Comparison of ENCODE assay signal across 11 cellular contexts in genomic region chr3:138898301-138898700, GRCh38. TPM values are rescaled to one million over a fixed set of nuclear protein-coding genes. Genes with fewer than 3 reads are reported as not detected.
DNase-seq lines count a peak whose midpoint lies in the region; ATAC-seq and TF ChIP-seq lines count a peak whose summit lies in the region.
"Had no signal": no experiment of that assay in that cellular context is flagged by ENCODE, and none has a peak within 500 bp of the region (broad histone marks: within the 10 kb centered on the region; RNA-seq: fewer than 3 reads in every experiment).

No MANE protein-coding gene starts in this region.

- peaks cover 25 to 28% of the 10 kb centered on the region in 2 donors for H3K4me1 ChIP-seq in thyroid gland

- H3K4me1 Mint-ChIP-seq in effector memory CD8-positive, alpha-beta T cell (ENCODE audit: low read depth in 2 of 2) = no peaks in the 10 kb centered on the region

- H3K9me3 ChIP-seq in thyroid gland = no peaks in the 10 kb centered on the region

- DNase-seq in HFF-Myc (ENCODE audit: extremely low read depth, low read depth) = peak; percentile 25
- peak; percentile 3 for DNase-seq in brain microvascular endothelial cell
- peak; percentile 45 for DNase-seq in iris pigment epithelial cell (ENCODE audit: low read depth)
- DNase-seq in thyroid gland = no peak
- DNase-seq in effector memory CD8-positive, alpha-beta T cell = no peak
- no peak for DNase-seq in stimulated activated naive CD4-positive, alpha-beta T cell treated with Interleukin-2 at 50 U/mL for 16 hours (lab: John Stamatoyannopoulos, UW)
- DNase-seq: activated CD4-positive, alpha-beta T cell treated with anti-CD3 and anti-CD28 coated beads, Interleukin-2, amount 50 U/mL, for 1 hour; NCI-H526; stimulated activated naive CD8-positive, alpha-beta T cell treated with anti-CD3 and anti-CD28 coated beads, Interleukin-15, Interleukin-2, amounts not matched to agents 100 U/mL and 50 U/mL, for 24 hours; T-helper 2 cell had no signal

- in situ Hi-C loops in brain microvascular endothelial cell (cut with HindIII; ENCODE audit: low pct_ligation_motif_present, low sequenced_read_pairs) = no loop called here

- ATAC-seq in effector memory CD8-positive, alpha-beta T cell (replicated peaks) = no peak
- no peak for ATAC-seq in HG02970 (IDR thresholded peaks at IDR 0.05; ENCODE audit: low FRiP score, unreplicated experiment)
- ATAC-seq: stimulated activated naive CD8-positive, alpha-beta T cell treated with anti-CD3 and anti-CD28 coated beads, Interleukin-15, Interleukin-2, amounts not matched to agents 100 U/mL and 50 U/mL, for 24 hours had no signal

- H3K36me3 Mint-ChIP-seq in effector memory CD8-positive, alpha-beta T cell (ENCODE audit: insufficient read depth) = no peaks in the 10 kb centered on the region

- no peaks in the 10 kb centered on the region for H3K27me3 ChIP-seq in brain microvascular endothelial cell (replicated peaks)
- no peaks in the 10 kb centered on the region for H3K27me3 ChIP-seq in thyroid gland

- H3K27ac ChIP-seq in brain microvascular endothelial cell (no peak overlapping the region), thyroid gland (peak overlapping the region; percentile 76 to 87 (median 83))

- H3K4me3 Mint-ChIP-seq in effector memory CD8-positive, alpha-beta T cell = no peak overlapping the region

- intact Hi-C loops in thyroid gland (cut with DNase I) = loop anchor here (5.0 kb wide), 1 partner anchor 46 kb away; no protein-coding TSS in a partner anchor

- H3K9me3 Mint-ChIP-seq in effector memory CD8-positive, alpha-beta T cell = no peaks in the 10 kb centered on the region

- H3K36me3 ChIP-seq in brain microvascular endothelial cell (replicated peaks) (no peaks in the 10 kb centered on the region), thyroid gland (no peaks in the 10 kb centered on the region)

- 24 to 26% methylated on average over 1 of the region's 1 CpG for WGBS in thyroid gland, 2 donors

- TF ChIP-seq CTCF in HFF-Myc (IDR thresholded peaks at IDR 0.05; ENCODE audit: low read depth, low read length, missing control alignments) (no peak), brain microvascular endothelial cell (IDR thresholded peaks at IDR 0.05; ENCODE audit: low read depth, low read length, missing control alignments) (no peak), thyroid gland (IDR thresholded peaks at IDR 0.05) (no peak)

- TF ChIP-seq POLR2A in thyroid gland (IDR thresholded peaks at IDR 0.05) = no peak

- H3K27me3 Mint-ChIP-seq in effector memory CD8-positive, alpha-beta T cell = no peaks in the 10 kb centered on the region

- H3K27ac Mint-ChIP-seq in effector memory CD8-positive, alpha-beta T cell = no peak overlapping the region

- H3K4me3 ChIP-seq in HFF-Myc (replicated peaks; ENCODE audit: low read depth, low read length) (no peak overlapping the region), brain microvascular endothelial cell (ENCODE audit: low read depth, low read length) (no peak overlapping the region), thyroid gland (replicated peaks in 1 of 3) (no peak overlapping the region)

RNA-seq across cellular contexts. Expression of gene FOXL2, which starts 48.6 kb away (rescaled TPM):
- total RNA-seq in thyroid gland = not detected

RNA-seq across cellular contexts. Expression of gene FOXL2NB, which starts 48.7 kb away (rescaled TPM):
- total RNA-seq in thyroid gland = not detected

Comparison
In these comparisons a context has a peak if more than half of its experiments do, and no peak if none do; other contexts are left out.
1. DNase-seq: peak in HFF-Myc (single experiment), brain microvascular endothelial cell (single experiment) and iris pigment epithelial cell (single experiment); none in thyroid gland (0 of 2), effector memory CD8-positive, alpha-beta T cell (0 of 3) and stimulated activated naive CD4-positive, alpha-beta T cell treated with Interleukin-2 at 50 U/mL for 16 hours (single experiment).